Comparison of ENCODE assay signal across 14 cellular contexts in the genomic region with DNA sequence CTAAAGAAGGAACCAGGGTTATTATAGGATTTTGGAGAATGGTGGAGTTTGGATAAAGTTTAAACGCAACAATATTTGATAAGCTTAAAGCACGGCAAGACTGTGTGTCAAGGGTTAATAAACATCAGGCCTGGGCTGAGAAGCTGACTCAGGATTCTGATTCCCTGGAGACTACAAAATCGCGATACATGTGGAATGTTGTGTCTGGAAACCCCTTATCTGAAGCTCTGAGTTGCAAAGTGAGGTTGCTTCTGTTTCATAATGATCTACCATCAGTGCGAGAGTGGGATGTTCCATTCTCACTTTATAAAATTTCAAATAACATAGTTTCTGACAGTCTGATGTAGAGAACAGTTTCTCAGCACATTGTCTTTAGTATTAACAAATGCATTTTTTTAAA. TPM values are rescaled to one million over a fixed set of nuclear protein-coding genes. Genes with fewer than 3 reads are reported as not detected.
A peak's percentile ranks its signal among the peaks of the same experiment; 100 is the strongest.
DNase-seq lines count a peak whose midpoint lies in the region; ATAC-seq, FAIRE-seq and TF ChIP-seq lines count a peak whose summit lies in the region.
"Had no signal": no experiment of that assay in that cellular context is flagged by ENCODE, and none has a peak within 500 bp of the region (broad histone marks: within the 10 kb centered on the region; RNA-seq: fewer than 3 reads in every experiment).

No MANE protein-coding gene starts in this region.

- H3K36me3 ChIP-seq in HepG2 (replicated peaks in 1 of 2; ENCODE audit: control insufficient read depth in 1 of 2, insufficient read depth in 2 of 2, low read length in 2 of 2) (peaks cover 0 to 11% of the 10 kb centered on the region in 2 experiments; a peak in 3 of 5 replicates), right lobe of liver (no peaks in the 10 kb centered on the region), astrocyte (ENCODE audit: insufficient read depth, low read length) (no peaks in the 10 kb centered on the region)
- H3K36me3 ChIP-seq: adrenal gland had no signal

- H3K4me3 ChIP-seq in HepG2 (replicated peaks in 1 of 3; ENCODE audit: insufficient read depth in 1 of 3, low read depth in 2 of 3, low read length in 3 of 3): no peak overlapping the region; a peak in 1 of 6 replicates
- H3K4me3 ChIP-seq in right lobe of liver: no peak overlapping the region
- no peak overlapping the region for H3K4me3 ChIP-seq in astrocyte (ENCODE audit: insufficient read depth, low read depth, low read length)
- H3K4me3 ChIP-seq: adrenal gland; BLaER1 treated with 17β-estradiol and CSF1 and Interleukin-3, amounts not matched to agents 10 nM and 100 nM had no signal

- no peak overlapping the region for H3K9ac ChIP-seq in HepG2 (ENCODE audit: insufficient read depth, low read depth, low read length)
- peak overlapping the region; percentile 23 for H3K9ac ChIP-seq in astrocyte (ENCODE audit: low read length)
- H3K9ac ChIP-seq: BLaER1 treated with 17β-estradiol and CSF1 and Interleukin-3, amounts not matched to agents 10 nM and 100 nM had no signal

- FAIRE-seq in HepG2 (lab: Jason Lieb, UNC): no peak
- FAIRE-seq in astrocyte (lab: Jason Lieb, UNC): no peak
- FAIRE-seq: endometrium, islet of Langerhans had no signal

- BruUV-seq in HepG2 (replicated peaks; lab: Mats Ljungman, UMichigan): no TSS peak

- no peaks in the 10 kb centered on the region for H3K9me3 Mint-ChIP-seq in astrocyte (ENCODE audit: unreplicated experiment)

- CTCF ChIA-PET in HepG2 (lab: Yijun Ruan, JAX; ENCODE audit: low intra/inter-chr PET ratio, low total read pairs): no interaction called here

- 86% methylated on average over 5 of the region's 5 CpGs for WGBS in HepG2 (ENCODE audit: low lambda C conversion rate)
- WGBS in right lobe of liver (ENCODE audit: insufficient coverage, low coverage, low lambda C conversion rate, missing lambda C conversion rate): 46% methylated on average over 5 of the region's 5 CpGs

- POLR2A ChIA-PET in HepG2 (lab: Yijun Ruan, JAX): interaction anchor here (1.0 kb wide), 2 partner anchors 9 to 16 kb away, joined by 3 to 4 read pairs; a partner anchor contains a TSS

- peaks cover 59% of the 10 kb centered on the region for H4K20me1 ChIP-seq in HepG2 (ENCODE audit: insufficient read depth, low read length)
- peaks cover 41% of the 10 kb centered on the region for H4K20me1 ChIP-seq in astrocyte (ENCODE audit: insufficient read depth, low read length)

- H3K4me1 ChIP-seq in HepG2 (ENCODE audit: insufficient read depth, low read length) (peaks cover 92% of the 10 kb centered on the region), right lobe of liver (peaks cover 0 to 5% (median 2%) of the 10 kb centered on the region in 4 donors), astrocyte (ENCODE audit: insufficient read depth, low read length) (peaks cover 3% of the 10 kb centered on the region)

- peak overlapping the region; percentile 7 for H3K27ac Mint-ChIP-seq in astrocyte (ENCODE audit: unreplicated experiment)

- TF ChIP-seq CTCF in HepG2 (CRISPR knock-in tag; IDR thresholded peaks at IDR 0.05): no peak
- no peak for TF ChIP-seq CTCF in right lobe of liver (IDR thresholded peaks at IDR 0.05)
- no peak for TF ChIP-seq CTCF in astrocyte (IDR thresholded peaks at IDR 0.05; ENCODE audit: insufficient read depth, low read depth, low read length)

- H3K27me3 Mint-ChIP-seq in astrocyte (ENCODE audit: low read depth, unreplicated experiment): no peaks in the 10 kb centered on the region

- no peak for TF ChIP-seq POLR2A in HepG2 (IDR thresholded peaks at IDR 0.05; ENCODE audit: insufficient read depth in 1 of 2, low read depth in 2 of 2, low read length in 2 of 2)
- TF ChIP-seq POLR2A in right lobe of liver (IDR thresholded peaks at IDR 0.05): no peak

- H3K9me3 ChIP-seq in HepG2 (ENCODE audit: low read length) (peaks cover 4% of the 10 kb centered on the region; the same call in 1 of the 2 replicates), right lobe of liver (no peaks in the 10 kb centered on the region), astrocyte (ENCODE audit: insufficient read depth, low read depth, low read length) (no peaks in the 10 kb centered on the region)
- H3K9me3 ChIP-seq: adrenal gland had no signal

- intact Hi-C loops in HepG2 (cut with micrococcal nuclease; ENCODE audit: unreplicated experiment) (no loop called here), right lobe of liver (cut with DNase I) (no loop called here)

- peaks cover 10% of the 10 kb centered on the region for H3K4me1 Mint-ChIP-seq in astrocyte (ENCODE audit: low read depth, unreplicated experiment)

- in situ Hi-C loops in HepG2 (cut with HindIII; ENCODE audit: extremely low pct_ligation_motif_present, low pct_unique_long_range_greater_than_20kb): no loop called here

- H3K4me3 Mint-ChIP-seq in astrocyte (ENCODE audit: unreplicated experiment): no peak overlapping the region

- H3K79me2 ChIP-seq in HepG2 (ENCODE audit: insufficient read depth, low read length) (peaks cover 99% of the 10 kb centered on the region), astrocyte (ENCODE audit: insufficient read depth, low read length) (peaks cover 96% of the 10 kb centered on the region)

- H3K36me3 Mint-ChIP-seq in astrocyte (ENCODE audit: low read depth, unreplicated experiment): peaks cover 7% of the 10 kb centered on the region

- H3K4me2 ChIP-seq in HepG2 (ENCODE audit: low read depth, low read length) (no peak overlapping the region), astrocyte (ENCODE audit: low read length) (peak overlapping the region; percentile 42)

- H3K27me3 ChIP-seq in HepG2 (ENCODE audit: control insufficient read depth in 1 of 2, insufficient read depth in 2 of 2, low read length in 2 of 2) (no peaks in the 10 kb centered on the region), right lobe of liver (no peaks in the 10 kb centered on the region), astrocyte (ENCODE audit: insufficient read depth, low read length) (no peaks in the 10 kb centered on the region)
- H3K27me3 ChIP-seq: adrenal gland; BLaER1 treated with 17β-estradiol and CSF1 and Interleukin-3, amounts not matched to agents 10 nM and 100 nM had no signal

- no peak for TF ChIP-seq RAD21 in HepG2 (CRISPR knock-in tag; IDR thresholded peaks at IDR 0.05)

- TF ChIP-seq EP300 in HepG2 (IDR thresholded peaks at IDR 0.05; ENCODE audit: low read depth in 2 of 2, low read length in 2 of 2) (no peak), HepG2 (CRISPR knock-in tag; IDR thresholded peaks at IDR 0.05; ENCODE audit: borderline replicate concordance) (no peak)

- DNase-seq in HepG2 (ENCODE audit: low spot score): no peak
- no peak for DNase-seq in right lobe of liver
- DNase-seq in astrocyte (ENCODE audit: low read depth): peak; percentile 71
- DNase-seq in kidney tubule cell (ENCODE audit: low spot score): peak; percentile 33
- DNase-seq in NOMO-1 treated with dmso at 0.1 percent for 144 hours (lab: John Stamatoyannopoulos, UW; ENCODE audit: unreplicated experiment): no peak
- DNase-seq: adrenal gland, PC-3, T1000 had no signal

- ATAC-seq in HepG2 (no peak), right lobe of liver (no peak), HG03520 (IDR thresholded peaks at IDR 0.05; ENCODE audit: unreplicated experiment) (no peak), GM21717 (IDR thresholded peaks at IDR 0.05; ENCODE audit: unreplicated experiment) (no peak), esophagus mucosa (no peak)
- ATAC-seq: PC-3 had no signal

- no peak overlapping the region for H2AFZ ChIP-seq in HepG2 (ENCODE audit: low read length)
- H2AFZ ChIP-seq in astrocyte (ENCODE audit: low read depth, low read length): no peak overlapping the region

- no peak overlapping the region for H3K27ac ChIP-seq in HepG2 (ENCODE audit: extremely low read length, insufficient read depth, low read length)
- H3K27ac ChIP-seq in right lobe of liver: no peak overlapping the region
- no peak overlapping the region for H3K27ac ChIP-seq in astrocyte (ENCODE audit: low read depth, low read length)
- H3K27ac ChIP-seq: adrenal gland; BLaER1 treated with 17β-estradiol and CSF1 and Interleukin-3, amounts not matched to agents 10 nM and 100 nM had no signal

RNA-seq across cellular contexts. Expression of a gene that starts 7.8 kb away (rescaled TPM):
- total RNA-seq in HepG2 (2016; rRNA removed; fragmentation: Illumina TruSeq; extraction: Trizol) (65.9 and 68.2 TPM in 2 replicates), right lobe of liver (10 to 100 TPM; 10.1 to 16.6 (median 13.1) TPM), astrocyte (38.6 and 40.0 TPM in 2 replicates), esophagus mucosa (33.7 TPM)
- 19.8 and 25.6 TPM in 2 replicates for total RNA-seq in HepG2 (2016; cell fraction: cytosol; rRNA removed; fragmentation: Illumina TruSeq; extraction: Trizol; ENCODE audit: low read depth)
- 62.9 and 64.3 TPM in 2 replicates for total RNA-seq in HepG2 (2016; cell fraction: insoluble cytoplasmic fraction; rRNA removed; fragmentation: Illumina TruSeq; extraction: Trizol)
- 52.3 and 53.0 TPM in 2 replicates for total RNA-seq in HepG2 (2016; cell fraction: membrane; rRNA removed; fragmentation: Illumina TruSeq; extraction: Trizol)
- total RNA-seq in HepG2 (2016; cell fraction: nucleus; rRNA removed; fragmentation: Illumina TruSeq; extraction: Trizol): 69.0 and 75.5 TPM in 2 replicates
- polyA plus RNA-seq in HepG2 (2011; rRNA removed): 38.4 and 57.1 TPM in 2 replicates
- polyA plus RNA-seq in HepG2 (2011; cell fraction: cytosol; rRNA removed): 20.6 and 24.8 TPM in 2 replicates
- polyA plus RNA-seq in HepG2 (2011; cell fraction: nucleus; rRNA removed): 23.4 and 24.2 TPM in 2 replicates
- 55.8 and 60.8 TPM in 2 replicates for polyA plus RNA-seq in HepG2 (2012)
- polyA plus RNA-seq in HepG2 (2016; cell fraction: cytosol; fragmentation: Illumina TruSeq; extraction: Trizol; ENCODE audit: low read depth): 8.4 and 10.0 TPM in 2 replicates
- 47.9 and 50.9 TPM in 2 replicates for polyA plus RNA-seq in HepG2 (2016; cell fraction: insoluble cytoplasmic fraction; fragmentation: Illumina TruSeq; extraction: Trizol; ENCODE audit: low read depth)
- polyA plus RNA-seq in HepG2 (2016; cell fraction: membrane; fragmentation: Illumina TruSeq; extraction: Trizol; ENCODE audit: low read depth): 20.8 and 22.4 TPM in 2 replicates
- 84.6 and 86.9 TPM in 2 replicates for polyA plus RNA-seq in HepG2 (2016; cell fraction: nucleus; fragmentation: Illumina TruSeq; extraction: Trizol; ENCODE audit: insufficient read depth, low read depth)
- polyA minus RNA-seq in HepG2 (2011; rRNA and poly(A)+ RNA removed; ENCODE audit: low replicate concordance): 3.2 and 24.2 TPM in 2 replicates
- 58.8 and 63.4 TPM in 2 replicates for polyA minus RNA-seq in HepG2 (2011; cell fraction: cytosol; rRNA and poly(A)+ RNA removed)
- polyA minus RNA-seq in HepG2 (2011; cell fraction: nucleus; rRNA and poly(A)+ RNA removed): 176 and 229 TPM in 2 replicates

Comparison
In these comparisons a context has a peak if more than half of its experiments do, and no peak if none do; other contexts are left out.
1. DNase-seq: peak in astrocyte (single experiment) and kidney tubule cell (single experiment); none in HepG2 (single experiment), right lobe of liver (0 of 3) and NOMO-1 treated with dmso at 0.1 percent for 144 hours (single experiment).